Comparison of ENCODE assay signal across 16 cellular contexts in the genomic region with DNA sequence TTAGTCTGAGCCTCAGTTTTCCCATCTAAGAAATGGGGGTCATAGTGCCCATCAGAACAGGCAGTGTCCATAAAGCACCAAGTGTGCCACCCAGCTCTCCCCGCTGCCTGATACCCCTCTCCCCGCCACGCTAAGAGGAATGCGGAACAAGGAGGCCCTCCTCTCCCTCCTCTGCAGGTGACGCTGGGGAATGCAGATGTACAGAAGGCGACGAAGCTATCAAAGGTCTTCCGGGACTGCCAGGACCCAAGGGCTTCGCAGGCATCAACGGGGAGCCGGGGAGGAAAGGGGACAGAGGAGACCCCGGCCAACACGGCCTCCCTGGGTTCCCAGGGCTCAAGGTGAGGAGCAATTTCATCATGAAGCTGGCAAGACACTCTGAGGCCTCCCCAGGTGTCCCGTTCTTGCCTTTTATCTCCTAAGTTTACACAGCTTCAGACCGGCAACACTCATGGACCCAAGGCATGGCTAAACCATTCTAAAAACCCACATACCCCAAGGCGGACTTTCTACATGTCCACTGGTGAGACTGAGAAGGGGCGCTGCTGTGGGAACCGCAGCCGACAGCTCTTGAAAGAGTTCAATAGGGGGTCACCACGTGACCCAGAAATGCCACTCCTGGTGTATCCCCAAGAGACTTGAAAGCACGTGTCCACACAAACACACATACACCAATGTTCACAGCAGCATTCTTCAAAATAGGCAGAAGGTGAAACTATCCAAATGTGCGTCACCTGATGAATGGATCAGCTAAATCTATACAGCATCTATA.
A peak's percentile ranks its signal among the peaks of the same experiment; 100 is the strongest.
DNase-seq lines count a peak whose midpoint lies in the region; ATAC-seq and TF ChIP-seq lines count a peak whose summit lies in the region.
"Had no signal": no experiment of that assay in that cellular context is flagged by ENCODE, and none has a peak within 500 bp of the region (broad histone marks: within the 10 kb centered on the region; RNA-seq: fewer than 3 reads in every experiment).

No MANE protein-coding gene starts in this region.

- H3K4me1 ChIP-seq in Caco-2, result peaks cover 19% of the 10 kb centered on the region
- H3K4me1 ChIP-seq in adrenal gland (replicated peaks in 1 of 2), result no peaks in the 10 kb centered on the region

- WGBS in adrenal gland, 4 donors, result 77 to 91% (median 82%) methylated on average over 22 of the region's 22 CpGs

- CTCF ChIA-PET in Caco-2 (lab: Charles Lee) (no interaction called here), WTC11 (lab: Charles Lee) (no interaction called here)

- H3K36me3 Mint-ChIP-seq in Caco-2 (ENCODE audit: insufficient read depth, unreplicated experiment) (peaks cover 4% of the 10 kb centered on the region), WTC11 (peaks cover 29% of the 10 kb centered on the region), memory B cell (no peaks in the 10 kb centered on the region)
- no peaks in the 10 kb centered on the region for H3K36me3 Mint-ChIP-seq in stimulated activated memory B cell treated with anti-CD40 and anti-IgM and Interleukin-4, amounts not matched to agents 10 μg/mL and 1 μg/mL and 100 μg/mL, for 72 hours

- POLR2A ChIA-PET in Caco-2 (lab: Charles Lee), result no interaction called here
- POLR2A ChIA-PET in WTC11 (lab: Charles Lee), result no interaction called here

- H3K9me3 Mint-ChIP-seq in Caco-2 (ENCODE audit: unreplicated experiment) (no peaks in the 10 kb centered on the region), WTC11 (no peaks in the 10 kb centered on the region), memory B cell (no peaks in the 10 kb centered on the region)
- H3K9me3 Mint-ChIP-seq in stimulated activated memory B cell treated with anti-CD40 and anti-IgM and Interleukin-4, amounts not matched to agents 10 μg/mL and 1 μg/mL and 100 μg/mL, for 72 hours, result no peaks in the 10 kb centered on the region
- H3K9me3 Mint-ChIP-seq: CD4-positive, alpha-beta T cell had no signal

- intact Hi-C loops in Caco-2 (cut with micrococcal nuclease; ENCODE audit: unreplicated experiment) (loop anchor here (5.0 kb wide), 2 partner anchors 134 to 359 kb away; no protein-coding TSS in a partner anchor), adrenal gland (cut with DNase I) (loop anchor here in 1 of 2 donors (10.0 kb wide), 1 partner anchor 106 kb away; a partner anchor contains a TSS)

- H3K9me3 ChIP-seq in Caco-2 (no peaks in the 10 kb centered on the region), adrenal gland (replicated peaks in 1 of 3) (no peaks in the 10 kb centered on the region)
- H3K9me3 ChIP-seq: A549 had no signal

- BruUV-seq in Caco-2 (replicated peaks; lab: Mats Ljungman, UMichigan), result no TSS peak

- H3K27ac Mint-ChIP-seq in Caco-2 (ENCODE audit: unreplicated experiment) (peak overlapping the region; percentile 27), WTC11 (peak overlapping the region; percentile 63), memory B cell (peak overlapping the region; percentile 73)
- H3K27ac Mint-ChIP-seq in stimulated activated memory B cell treated with anti-CD40 and anti-IgM and Interleukin-4, amounts not matched to agents 10 μg/mL and 1 μg/mL and 100 μg/mL, for 72 hours, result peak overlapping the region; percentile 35
- H3K27ac Mint-ChIP-seq: CD4-positive, alpha-beta T cell had no signal

- H3K4me1 Mint-ChIP-seq in Caco-2 (ENCODE audit: low read depth, unreplicated experiment) (peaks cover 24% of the 10 kb centered on the region), WTC11 (peaks cover 25% of the 10 kb centered on the region), memory B cell (peaks cover 13% of the 10 kb centered on the region)
- H3K4me1 Mint-ChIP-seq in stimulated activated memory B cell treated with anti-CD40 and anti-IgM and Interleukin-4, amounts not matched to agents 10 μg/mL and 1 μg/mL and 100 μg/mL, for 72 hours, result peaks cover 43% of the 10 kb centered on the region

- H3K36me3 ChIP-seq in Caco-2 (ENCODE audit: control insufficient read depth, insufficient read depth, low read length) (no peaks in the 10 kb centered on the region), adrenal gland (replicated peaks in 1 of 2) (peaks cover 0 to 16% of the 10 kb centered on the region in 2 donors)

- ATAC-seq in WTC11 (no peak), memory B cell (ENCODE audit: low read depth) (peak; percentile 34), HG03342 (IDR thresholded peaks at IDR 0.05; ENCODE audit: unreplicated experiment) (no peak), GM18861 (IDR thresholded peaks at IDR 0.05; ENCODE audit: unreplicated experiment) (no peak)
- ATAC-seq in stimulated activated memory B cell treated with anti-CD40 and anti-IgM and Interleukin-4, amounts not matched to agents 10 μg/mL and 1 μg/mL and 100 μg/mL, for 72 hours, result no peak
- ATAC-seq: A549 had no signal

- H3K4me3 Mint-ChIP-seq in Caco-2 (ENCODE audit: unreplicated experiment) (no peak overlapping the region), WTC11 (no peak overlapping the region), memory B cell (no peak overlapping the region)
- no peak overlapping the region for H3K4me3 Mint-ChIP-seq in stimulated activated memory B cell treated with anti-CD40 and anti-IgM and Interleukin-4, amounts not matched to agents 10 μg/mL and 1 μg/mL and 100 μg/mL, for 72 hours
- H3K4me3 Mint-ChIP-seq: CD4-positive, alpha-beta T cell had no signal

- no peak overlapping the region for H3K27ac ChIP-seq in adrenal gland
- H3K27ac ChIP-seq: A549 had no signal

- H3K4me3 ChIP-seq in Caco-2 (ENCODE audit: low read depth, low read length) (no peak overlapping the region), adrenal gland (no peak overlapping the region)
- H3K4me3 ChIP-seq: A549 had no signal

- TF ChIP-seq POLR2A in adrenal gland (IDR thresholded peaks at IDR 0.05), result no peak

- TF ChIP-seq CTCF in Caco-2 (IDR thresholded peaks at IDR 0.05; ENCODE audit: insufficient read depth in 1 of 2, low read depth in 1 of 2, low read length in 1 of 2, severe bottlenecking in 1 of 2, unreplicated experiment in 1 of 2), result no peak
- TF ChIP-seq CTCF in WTC11 (IDR thresholded peaks at IDR 0.05), result no peak
- no peak for TF ChIP-seq CTCF in adrenal gland (IDR thresholded peaks at IDR 0.05)

- no peak for DNase-seq in Caco-2
- DNase-seq in WTC11 (ENCODE audit: low spot score), result no peak
- DNase-seq in memory B cell (ENCODE audit: low spot score in 2 of 2), result no peak
- no peak for DNase-seq in adrenal gland
- no peak for DNase-seq in SKM-1 treated with dmso at 0.1 percent for 144 hours (lab: John Stamatoyannopoulos, UW; ENCODE audit: unreplicated experiment)
- DNase-seq: CD4-positive, alpha-beta T cell; DMS79 treated with DMSO at 0.1 percent for 48 hours; Kasumi-1; NCI-H1417; NCI-H1930; NCI-H510A; SIG-M5 had no signal

- H3K27me3 Mint-ChIP-seq in Caco-2 (ENCODE audit: insufficient read depth, unreplicated experiment) (no peaks in the 10 kb centered on the region), WTC11 (ENCODE audit: low read depth) (no peaks in the 10 kb centered on the region), memory B cell (peaks cover 6% of the 10 kb centered on the region)
- H3K27me3 Mint-ChIP-seq in stimulated activated memory B cell treated with anti-CD40 and anti-IgM and Interleukin-4, amounts not matched to agents 10 μg/mL and 1 μg/mL and 100 μg/mL, for 72 hours, result peaks cover 15% of the 10 kb centered on the region

- H3K27me3 ChIP-seq in Caco-2 (replicated peaks; ENCODE audit: control insufficient read depth, insufficient read depth, low read length), result no peaks in the 10 kb centered on the region
- no peaks in the 10 kb centered on the region for H3K27me3 ChIP-seq in adrenal gland

TF ChIP-seq in WTC11, 78 proteins besides CTCF, POLR2A, EP300 and RAD21 (continues in another document):
- no peak for TF ChIP-seq CREM (CRISPR knock-in tag; IDR thresholded peaks at IDR 0.05)
- TF ChIP-seq ZNF138 (CRISPR knock-in tag; conservative IDR thresholded peaks at IDR 0.05), result no peak
- TF ChIP-seq CBFB (CRISPR knock-in tag; IDR thresholded peaks at IDR 0.05; ENCODE audit: low read depth), result no peak
- TF ChIP-seq, protein P1, sequence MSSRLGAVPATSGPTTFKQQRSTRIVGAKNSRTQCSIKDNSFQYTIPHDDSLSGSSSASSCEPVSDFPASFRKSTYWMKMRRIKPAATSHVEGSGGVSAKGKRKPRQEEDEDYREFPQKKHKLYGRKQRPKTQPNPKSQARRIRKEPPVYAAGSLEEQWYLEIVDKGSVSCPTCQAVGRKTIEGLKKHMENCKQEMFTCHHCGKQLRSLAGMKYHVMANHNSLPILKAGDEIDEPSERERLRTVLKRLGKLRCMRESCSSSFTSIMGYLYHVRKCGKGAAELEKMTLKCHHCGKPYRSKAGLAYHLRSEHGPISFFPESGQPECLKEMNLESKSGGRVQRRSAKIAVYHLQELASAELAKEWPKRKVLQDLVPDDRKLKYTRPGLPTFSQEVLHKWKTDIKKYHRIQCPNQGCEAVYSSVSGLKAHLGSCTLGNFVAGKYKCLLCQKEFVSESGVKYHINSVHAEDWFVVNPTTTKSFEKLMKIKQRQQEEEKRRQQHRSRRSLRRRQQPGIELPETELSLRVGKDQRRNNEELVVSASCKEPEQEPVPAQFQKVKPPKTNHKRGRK (CRISPR knock-in tag; IDR thresholded peaks at IDR 0.05; ENCODE audit: borderline replicate concordance), result no peak
- no peak for TF ChIP-seq ZNF416 (CRISPR knock-in tag; IDR thresholded peaks at IDR 0.05)
- TF ChIP-seq, protein P2, sequence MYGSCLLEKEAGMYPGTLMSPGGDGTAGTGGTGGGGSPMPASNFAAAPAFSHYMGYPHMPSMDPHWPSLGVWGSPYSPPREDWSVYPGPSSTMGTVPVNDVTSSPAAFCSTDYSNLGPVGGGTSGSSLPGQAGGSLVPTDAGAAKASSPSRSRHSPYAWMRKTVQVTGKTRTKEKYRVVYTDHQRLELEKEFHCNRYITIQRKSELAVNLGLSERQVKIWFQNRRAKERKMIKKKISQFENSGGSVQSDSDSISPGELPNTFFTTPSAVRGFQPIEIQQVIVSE (CRISPR knock-in tag; IDR thresholded peaks at IDR 0.05; ENCODE audit: borderline replicate concordance), result no peak
- TF ChIP-seq JAZF1 (CRISPR knock-in tag; IDR thresholded peaks at IDR 0.05), result no peak
- TF ChIP-seq, protein P3, sequence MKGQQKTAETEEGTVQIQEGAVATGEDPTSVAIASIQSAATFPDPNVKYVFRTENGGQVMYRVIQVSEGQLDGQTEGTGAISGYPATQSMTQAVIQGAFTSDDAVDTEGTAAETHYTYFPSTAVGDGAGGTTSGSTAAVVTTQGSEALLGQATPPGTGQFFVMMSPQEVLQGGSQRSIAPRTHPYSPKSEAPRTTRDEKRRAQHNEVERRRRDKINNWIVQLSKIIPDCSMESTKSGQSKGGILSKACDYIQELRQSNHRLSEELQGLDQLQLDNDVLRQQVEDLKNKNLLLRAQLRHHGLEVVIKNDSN (CRISPR knock-in tag; IDR thresholded peaks at IDR 0.05), result no peak
